In the genomic region with DNA sequence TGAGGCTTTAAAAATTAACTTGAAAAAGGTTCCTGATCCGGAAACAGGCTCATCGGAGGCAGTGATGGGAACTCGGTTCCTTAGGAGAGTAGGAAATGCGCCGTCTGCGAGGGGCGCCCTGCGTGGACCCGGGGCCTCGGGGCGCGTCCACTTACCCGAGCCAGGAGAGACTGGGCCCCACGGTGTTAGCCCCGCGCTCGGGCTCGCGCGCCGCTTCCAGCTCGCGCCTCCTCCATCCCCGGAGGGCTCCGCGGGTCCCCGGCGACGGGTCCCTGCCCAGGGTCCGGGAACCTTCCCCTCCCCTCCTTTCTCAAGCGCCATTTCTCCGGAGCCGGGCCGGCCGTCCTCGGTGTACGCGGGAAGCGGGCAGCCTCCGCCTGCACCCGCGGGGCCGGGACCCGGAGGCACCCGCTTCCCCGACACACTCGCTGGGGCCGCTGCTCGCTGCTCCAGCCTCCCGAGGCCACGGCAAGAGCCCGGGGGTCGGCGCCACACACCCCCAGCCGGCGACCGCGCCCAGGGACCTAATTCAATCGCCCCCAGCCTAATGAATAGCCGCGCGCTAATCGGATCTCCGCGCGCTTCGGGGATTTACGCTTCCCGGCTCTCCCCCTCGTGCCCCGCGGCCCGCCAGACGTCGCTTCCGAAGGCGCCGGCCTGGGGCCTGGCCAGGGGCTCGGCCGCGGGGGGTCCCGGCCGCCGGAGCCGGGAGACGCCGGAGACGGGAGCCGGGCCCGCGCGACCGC, we compare ENCODE assay signal across 2 cellular contexts.
TF ChIP-seq lines count a peak whose summit lies in the region.

No MANE protein-coding gene starts in this region.

TF ChIP-seq in endothelial cell of umbilical vein, 7 proteins besides CTCF, POLR2A, EP300 and RAD21:
- TF ChIP-seq EZH2 (IDR thresholded peaks at IDR 0.05; ENCODE audit: borderline replicate concordance, low read depth, low read length, severe bottlenecking), result no peak
- no peak for TF ChIP-seq POLR2AphosphoS5 (IDR thresholded peaks at IDR 0.05; ENCODE audit: insufficient read depth, low read depth, low read length)
- TF ChIP-seq, protein P1, sequence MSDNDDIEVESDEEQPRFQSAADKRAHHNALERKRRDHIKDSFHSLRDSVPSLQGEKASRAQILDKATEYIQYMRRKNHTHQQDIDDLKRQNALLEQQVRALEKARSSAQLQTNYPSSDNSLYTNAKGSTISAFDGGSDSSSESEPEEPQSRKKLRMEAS (IDR thresholded peaks at IDR 0.05; ENCODE audit: insufficient read depth, insufficient read length), result no peak
- TF ChIP-seq FOS (IDR thresholded peaks at IDR 0.05; ENCODE audit: borderline replicate concordance, insufficient read depth, low read length), result no peak
- no peak for TF ChIP-seq JUN (IDR thresholded peaks at IDR 0.05; ENCODE audit: borderline replicate concordance, insufficient read depth, insufficient read length, low read depth)
- TF ChIP-seq MYC (IDR thresholded peaks at IDR 0.05; ENCODE audit: low read depth, low read length), result no peak
- TF ChIP-seq GATA2 (IDR thresholded peaks at IDR 0.05; ENCODE audit: insufficient read depth, insufficient read length, low read depth, low read length), result no peak
TF ChIP-seq in endothelial cell of umbilical vein: peak in this region for 0.

TF ChIP-seq in neural cell, 6 proteins besides CTCF, POLR2A, EP300 and RAD21:
- TF ChIP-seq, protein P2, sequence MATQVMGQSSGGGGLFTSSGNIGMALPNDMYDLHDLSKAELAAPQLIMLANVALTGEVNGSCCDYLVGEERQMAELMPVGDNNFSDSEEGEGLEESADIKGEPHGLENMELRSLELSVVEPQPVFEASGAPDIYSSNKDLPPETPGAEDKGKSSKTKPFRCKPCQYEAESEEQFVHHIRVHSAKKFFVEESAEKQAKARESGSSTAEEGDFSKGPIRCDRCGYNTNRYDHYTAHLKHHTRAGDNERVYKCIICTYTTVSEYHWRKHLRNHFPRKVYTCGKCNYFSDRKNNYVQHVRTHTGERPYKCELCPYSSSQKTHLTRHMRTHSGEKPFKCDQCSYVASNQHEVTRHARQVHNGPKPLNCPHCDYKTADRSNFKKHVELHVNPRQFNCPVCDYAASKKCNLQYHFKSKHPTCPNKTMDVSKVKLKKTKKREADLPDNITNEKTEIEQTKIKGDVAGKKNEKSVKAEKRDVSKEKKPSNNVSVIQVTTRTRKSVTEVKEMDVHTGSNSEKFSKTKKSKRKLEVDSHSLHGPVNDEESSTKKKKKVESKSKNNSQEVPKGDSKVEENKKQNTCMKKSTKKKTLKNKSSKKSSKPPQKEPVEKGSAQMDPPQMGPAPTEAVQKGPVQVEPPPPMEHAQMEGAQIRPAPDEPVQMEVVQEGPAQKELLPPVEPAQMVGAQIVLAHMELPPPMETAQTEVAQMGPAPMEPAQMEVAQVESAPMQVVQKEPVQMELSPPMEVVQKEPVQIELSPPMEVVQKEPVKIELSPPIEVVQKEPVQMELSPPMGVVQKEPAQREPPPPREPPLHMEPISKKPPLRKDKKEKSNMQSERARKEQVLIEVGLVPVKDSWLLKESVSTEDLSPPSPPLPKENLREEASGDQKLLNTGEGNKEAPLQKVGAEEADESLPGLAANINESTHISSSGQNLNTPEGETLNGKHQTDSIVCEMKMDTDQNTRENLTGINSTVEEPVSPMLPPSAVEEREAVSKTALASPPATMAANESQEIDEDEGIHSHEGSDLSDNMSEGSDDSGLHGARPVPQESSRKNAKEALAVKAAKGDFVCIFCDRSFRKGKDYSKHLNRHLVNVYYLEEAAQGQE (IDR thresholded peaks at IDR 0.05; ENCODE audit: borderline replicate concordance), result peak; percentile 25
- TF ChIP-seq POLR2AphosphoS5 (IDR thresholded peaks at IDR 0.05) (peak; percentile 48), TAF1 (IDR thresholded peaks at IDR 0.05; ENCODE audit: low read depth) (no peak)
